Comparison of ENCODE assay signal across 8 cellular contexts in genomic region chr6:112428477-112428876, GRCh38.
"Had no signal": no experiment of that assay in that cellular context is flagged by ENCODE, and none has a peak within 500 bp of the region (broad histone marks: within the 10 kb centered on the region; RNA-seq: fewer than 3 reads in every experiment).

No MANE protein-coding gene starts in this region.

- H3K4me3 Mint-ChIP-seq: IgD-negative memory B cell had no signal

- FAIRE-seq: HTR-8/SVneo had no signal

- H3K36me3 Mint-ChIP-seq: IgD-negative memory B cell had no signal

- H2AFZ ChIP-seq: GM23248 had no signal

- ATAC-seq: HCT116 had no signal

- H3K4me1 Mint-ChIP-seq: IgD-negative memory B cell had no signal

- H3K9me3 ChIP-seq: HAP-1 had no signal

- H3K36me3 ChIP-seq: HAP-1 had no signal

- H3K27ac ChIP-seq: GM23248 had no signal

- H3K9ac ChIP-seq: GM23248 had no signal

- DNase-seq: GOT3, H7, KG1 had no signal

- H3K27me3 Mint-ChIP-seq: IgD-negative memory B cell had no signal

- H3K4me3 ChIP-seq: GM23248, HAP-1 had no signal

- H3K4me1 ChIP-seq: HAP-1 had no signal

- H3K27ac Mint-ChIP-seq: IgD-negative memory B cell had no signal
